8 cellular contexts compared by ENCODE assay signal in the genomic region with DNA sequence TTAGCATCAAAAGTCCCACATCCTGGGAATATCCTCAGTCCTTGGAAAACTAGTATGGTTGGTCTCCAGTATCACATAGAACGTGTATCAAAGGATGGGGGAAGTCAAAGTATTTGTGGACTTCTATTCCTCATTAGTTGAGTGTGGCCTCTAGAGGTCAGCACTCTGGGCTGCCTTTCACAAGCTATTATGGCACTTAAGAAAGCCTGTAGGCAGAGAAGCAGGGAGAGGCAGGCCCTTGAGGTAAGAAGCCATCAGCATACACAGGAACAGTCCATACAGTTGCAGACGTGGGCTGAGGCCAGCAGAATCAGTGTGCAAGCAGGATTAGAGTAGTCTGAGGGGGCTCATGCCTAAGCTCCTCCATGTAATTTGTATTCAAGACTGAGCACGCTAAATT.
DNase-seq lines count a peak whose midpoint lies in the region; ATAC-seq and TF ChIP-seq lines count a peak whose summit lies in the region.

No MANE protein-coding gene starts in this region.

- no peak overlapping the region for H3K4me3 Mint-ChIP-seq in activated T-cell treated with anti-CD3 and anti-CD28 coated beads, Interleukin-2, amount 50 U/mL, for 4 hours

- TF ChIP-seq CTCF in BE2C (IDR thresholded peaks at IDR 0.05; ENCODE audit: low read depth, low read length) (peak; percentile 66), HCT116 (IDR thresholded peaks at IDR 0.05 in 2 of 3, conservative IDR thresholded peaks at IDR 0.05 in 1 of 3; ENCODE audit: borderline replicate concordance in 1 of 3, insufficient read depth in 1 of 3, low read depth in 2 of 3, low read length in 2 of 3) (peak; percentile 6 to 47 (median 41); a peak in 4 of 6 replicates), RWPE2 (IDR thresholded peaks at IDR 0.05; ENCODE audit: poor library complexity, severe bottlenecking) (peak; percentile 41), kidney epithelial cell (IDR thresholded peaks at IDR 0.05; ENCODE audit: insufficient read depth, low read length, poor library complexity, severe bottlenecking) (peak; percentile 56)

- H3K4me1 ChIP-seq in BE2C (no peaks in the 10 kb centered on the region), HCT116 (ENCODE audit: control insufficient read depth in 1 of 2, insufficient read depth in 2 of 2, low read length in 2 of 2) (no peaks in the 10 kb centered on the region), RWPE2 (ENCODE audit: insufficient read depth, poor library complexity, severe bottlenecking) (no peaks in the 10 kb centered on the region)

- CTCF ChIA-PET in HCT116 (lab: Charles Lee) = interaction anchor here (1.0 kb wide), 1 partner anchor 15 kb away, joined by 3 read pairs; no protein-coding TSS in a partner anchor

- POLR2A ChIA-PET in HCT116 (lab: Charles Lee) = no interaction called here

- no peaks in the 10 kb centered on the region for H3K36me3 Mint-ChIP-seq in activated T-cell treated with anti-CD3 and anti-CD28 coated beads, Interleukin-2, amount 50 U/mL, for 4 hours (ENCODE audit: insufficient read depth)

- no peak overlapping the region for H3K9ac ChIP-seq in HCT116 (ENCODE audit: low read length)

- ATAC-seq in HCT116 (peak; percentile 63), RWPE2 (ENCODE audit: low read depth) (0 out of 3 replicates have a peak, but pooled peaks have one; percentile 31), HG03045 (IDR thresholded peaks at IDR 0.05; ENCODE audit: unreplicated experiment) (no peak), GM18519 (IDR thresholded peaks at IDR 0.05; ENCODE audit: low FRiP score, unreplicated experiment) (no peak)
- ATAC-seq in activated T-cell treated with anti-CD3 and anti-CD28 coated beads, Interleukin-2, amount 50 U/mL, for 4 hours = no peak

- DNase-seq in BE2C = peak; percentile 22
- DNase-seq in HCT116 (ENCODE audit: low read depth, low spot score) = peak; percentile 12
- DNase-seq in RWPE2 (ENCODE audit: low spot score) = no peak
- DNase-seq in kidney epithelial cell (ENCODE audit: low read depth) = no peak
- no peak for DNase-seq in activated T-cell treated with anti-CD3 and anti-CD28 coated beads, Interleukin-2, amount 50 U/mL, for 4 hours
- no peak for DNase-seq in cortex of kidney (lab: John Stamatoyannopoulos, UW)

- H2AFZ ChIP-seq in HCT116 (ENCODE audit: low read depth, low read length, poor library complexity, severe bottlenecking) = no peak overlapping the region

- TF ChIP-seq POLR2A in HCT116 (IDR thresholded peaks at IDR 0.05; ENCODE audit: borderline replicate concordance, extremely low read depth, insufficient read depth, insufficient read length) = no peak

- H3K79me2 ChIP-seq in HCT116 (ENCODE audit: insufficient read depth, low read length) = no peaks in the 10 kb centered on the region

- no peaks in the 10 kb centered on the region for H4K20me1 ChIP-seq in HCT116 (ENCODE audit: insufficient read depth)

- no peaks in the 10 kb centered on the region for H3K9me2 ChIP-seq in HCT116 (ENCODE audit: insufficient read depth)

- TF ChIP-seq RAD21 in HCT116 (IDR thresholded peaks at IDR 0.05; ENCODE audit: low read depth) = peak; percentile 20; the same call in 1 of the 2 replicates

- intact Hi-C loops in HCT116 (cut with micrococcal nuclease) = loop anchor here (10.0 kb wide), 1 partner anchor 588 kb away; no protein-coding TSS in a partner anchor

- H3K9me3 ChIP-seq in BE2C = no peaks in the 10 kb centered on the region
- H3K9me3 ChIP-seq in HCT116 (ENCODE audit: control insufficient read depth in 1 of 2, insufficient read depth in 1 of 2, low read depth in 1 of 2, low read length in 2 of 2) = no peaks in the 10 kb centered on the region
- no peaks in the 10 kb centered on the region for H3K9me3 ChIP-seq in RWPE2 (ENCODE audit: severe bottlenecking)

- H3K27ac ChIP-seq in HCT116 (ENCODE audit: low read depth, low read length) = no peak overlapping the region
- H3K27ac ChIP-seq in RWPE2 (ENCODE audit: poor library complexity, severe bottlenecking) = no peak overlapping the region

- H3K4me1 Mint-ChIP-seq in activated T-cell treated with anti-CD3 and anti-CD28 coated beads, Interleukin-2, amount 50 U/mL, for 4 hours (ENCODE audit: low read depth) = no peaks in the 10 kb centered on the region

- H3K4me2 ChIP-seq in HCT116 (ENCODE audit: low read length) = no peak overlapping the region

- no TSS peak for BruUV-seq in HCT116 (replicated peaks; lab: Mats Ljungman, UMichigan)

- H3K4me3 ChIP-seq in BE2C (ENCODE audit: low read depth, low read length) (no peak overlapping the region), HCT116 (replicated peaks in 1 of 2; ENCODE audit: low read depth in 1 of 2, low read length in 2 of 2) (no peak overlapping the region), RWPE2 (ENCODE audit: severe bottlenecking) (no peak overlapping the region), kidney epithelial cell (ENCODE audit: low read depth, low read length) (no peak overlapping the region)

- peaks cover 5% of the 10 kb centered on the region for H3K27me3 Mint-ChIP-seq in activated T-cell treated with anti-CD3 and anti-CD28 coated beads, Interleukin-2, amount 50 U/mL, for 4 hours (ENCODE audit: low read depth)

- H3K36me3 ChIP-seq in BE2C (no peaks in the 10 kb centered on the region), HCT116 (ENCODE audit: control insufficient read depth in 1 of 2, insufficient read depth in 2 of 2, low read length in 2 of 2) (no peaks in the 10 kb centered on the region), RWPE2 (ENCODE audit: low read depth) (no peaks in the 10 kb centered on the region), kidney epithelial cell (ENCODE audit: control insufficient read depth, insufficient read depth, low read length) (no peaks in the 10 kb centered on the region)

- H3K27me3 ChIP-seq in BE2C (no peaks in the 10 kb centered on the region), HCT116 (ENCODE audit: insufficient read depth, low read length) (peaks cover 41% of the 10 kb centered on the region), RWPE2 (ENCODE audit: insufficient read depth, poor library complexity, severe bottlenecking) (no peaks in the 10 kb centered on the region), kidney epithelial cell (ENCODE audit: control insufficient read depth, insufficient read depth, low read length) (no peaks in the 10 kb centered on the region)

- RAD21 ChIA-PET in HCT116 (lab: Charles Lee; ENCODE audit: low non-redundant PET in 1 of 2, low total read pairs in 2 of 2, uncharacterized antibody in 2 of 2, unreplicated experiment in 2 of 2) = no interaction called here

- H3K9me3 Mint-ChIP-seq in activated T-cell treated with anti-CD3 and anti-CD28 coated beads, Interleukin-2, amount 50 U/mL, for 4 hours = no peaks in the 10 kb centered on the region

TF ChIP-seq in HCT116, 20 proteins besides CTCF, POLR2A, EP300 and RAD21 (continues in another document):
- no peak for TF ChIP-seq FOSL1 (IDR thresholded peaks at IDR 0.05; ENCODE audit: low read depth)
- no peak for TF ChIP-seq CBX3 (IDR thresholded peaks at IDR 0.05; ENCODE audit: low read depth)
- TF ChIP-seq SIN3A (IDR thresholded peaks at IDR 0.05; ENCODE audit: low read depth) = no peak
- no peak for TF ChIP-seq ATF3 (IDR thresholded peaks at IDR 0.05)
- TF ChIP-seq POLR2AphosphoS5 (IDR thresholded peaks at IDR 0.05; ENCODE audit: low read depth, low read length) = no peak
- TF ChIP-seq ZNF274 (IDR thresholded peaks at IDR 0.05; ENCODE audit: low read depth, low read length) = no peak
- TF ChIP-seq ELF1 (IDR thresholded peaks at IDR 0.05; ENCODE audit: borderline replicate concordance, low read depth) = no peak
- no peak for TF ChIP-seq YY1 (IDR thresholded peaks at IDR 0.05; ENCODE audit: extremely low read depth, insufficient replicate concordance, low read depth, low read length)
- no peak for TF ChIP-seq EGR1 (IDR thresholded peaks at IDR 0.05; ENCODE audit: low read depth)
- TF ChIP-seq EZH2phosphoT487 (IDR thresholded peaks at IDR 0.05; ENCODE audit: borderline replicate concordance) = no peak
- no peak for TF ChIP-seq JUND (IDR thresholded peaks at IDR 0.05)
- TF ChIP-seq CEBPB (IDR thresholded peaks at IDR 0.05; ENCODE audit: low read depth) = no peak
- no peak for TF ChIP-seq ZBTB33 (IDR thresholded peaks at IDR 0.05; ENCODE audit: extremely low read depth, insufficient replicate concordance, low read length)

Comparison
In these comparisons a context has a peak if more than half of its experiments do, and no peak if none do; other contexts are left out.
1. DNase-seq: peak in BE2C (single experiment) and HCT116 (single experiment); none in RWPE2 (single experiment), kidney epithelial cell (single experiment), activated T-cell treated with anti-CD3 and anti-CD28 coated beads, Interleukin-2, amount 50 U/mL, for 4 hours (single experiment) and cortex of kidney (single experiment).
2. ATAC-seq: peak in HCT116 (single experiment) and RWPE2 (single experiment); none in HG03045 (single experiment), activated T-cell treated with anti-CD3 and anti-CD28 coated beads, Interleukin-2, amount 50 U/mL, for 4 hours (0 of 2) and GM18519 (single experiment).
3. Peak in every context shown above with its lines, with median percentiles within 50 percentile points of each other: CTCF ChIP-seq.